ENCODE assay signal across 27 cellular contexts in the genomic region with DNA sequence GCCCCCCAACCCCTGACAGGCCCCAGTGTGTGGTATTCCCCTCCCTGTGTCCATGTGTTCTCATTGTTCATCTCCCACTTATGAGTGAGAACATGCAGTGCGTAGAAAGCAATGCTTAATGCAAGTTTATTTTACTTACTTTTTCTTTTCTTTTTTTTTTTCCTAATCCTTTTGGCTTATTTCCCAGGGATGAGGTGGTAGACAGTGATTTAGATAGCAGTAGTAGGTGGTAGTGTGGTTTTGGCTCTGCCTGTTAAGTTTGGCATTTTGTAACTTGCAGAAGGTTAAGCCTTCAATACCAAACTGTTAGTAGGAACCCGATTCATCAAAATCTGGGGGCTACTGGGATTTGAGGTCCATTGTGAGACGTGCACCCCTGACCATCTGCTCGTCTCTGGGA.
DNase-seq lines count a peak whose midpoint lies in the region; TF ChIP-seq lines count a peak whose summit lies in the region.
"Had no signal": no experiment of that assay in that cellular context is flagged by ENCODE, and none has a peak within 500 bp of the region (broad histone marks: within the 10 kb centered on the region; RNA-seq: fewer than 3 reads in every experiment).

No MANE protein-coding gene starts in this region.

- H3K4me1 Mint-ChIP-seq in activated naive CD4-positive, alpha-beta T cell treated with anti-CD3 and anti-CD28 coated beads for 36 hours (ENCODE audit: low read depth) = no peaks in the 10 kb centered on the region
- H3K4me1 Mint-ChIP-seq: activated CD4-positive, alpha-beta T cell treated with anti-CD3 and anti-CD28 coated beads, Interleukin-2, amount 10 ng/mL, durations not matched to agents 24 days and 14 days; CD8-positive, alpha-beta memory T cell; naive B cell had no signal

- H3K27me3 ChIP-seq in osteoblast (ENCODE audit: insufficient read depth, low read length) = no peaks in the 10 kb centered on the region
- H3K27me3 ChIP-seq: BE2C, left lung, thyroid gland had no signal

- no peaks in the 10 kb centered on the region for H3K9me3 ChIP-seq in osteoblast (ENCODE audit: low read depth, low read length)
- H3K9me3 ChIP-seq: BE2C, HAP-1, left lung, thyroid gland had no signal

- H3K9me3 Mint-ChIP-seq in activated naive CD4-positive, alpha-beta T cell treated with anti-CD3 and anti-CD28 coated beads for 36 hours = no peaks in the 10 kb centered on the region
- H3K9me3 Mint-ChIP-seq: activated CD4-positive, alpha-beta T cell treated with anti-CD3 and anti-CD28 coated beads, Interleukin-2, amount 10 ng/mL, durations not matched to agents 24 days and 14 days; CD8-positive, alpha-beta memory T cell; naive B cell; stimulated activated naive CD8-positive, alpha-beta T cell treated with anti-CD3 and anti-CD28 coated beads, Interleukin-15, Interleukin-2, amounts not matched to agents 100 ng/mL and 50 ng/mL, for 24 hours had no signal

- H4K20me1 ChIP-seq in osteoblast (ENCODE audit: insufficient read depth, low read length) = no peaks in the 10 kb centered on the region

- H3K36me3 Mint-ChIP-seq in activated naive CD4-positive, alpha-beta T cell treated with anti-CD3 and anti-CD28 coated beads for 36 hours (ENCODE audit: low read depth) = no peaks in the 10 kb centered on the region
- H3K36me3 Mint-ChIP-seq: CD8-positive, alpha-beta memory T cell; naive B cell had no signal

- no peak overlapping the region for H3K27ac Mint-ChIP-seq in activated naive CD4-positive, alpha-beta T cell treated with anti-CD3 and anti-CD28 coated beads for 36 hours
- H3K27ac Mint-ChIP-seq: activated CD4-positive, alpha-beta T cell treated with anti-CD3 and anti-CD28 coated beads, Interleukin-2, amount 10 ng/mL, durations not matched to agents 24 days and 14 days; CD8-positive, alpha-beta memory T cell; naive B cell; stimulated activated naive CD8-positive, alpha-beta T cell treated with anti-CD3 and anti-CD28 coated beads, Interleukin-15, Interleukin-2, amounts not matched to agents 100 ng/mL and 50 ng/mL, for 24 hours had no signal

- TF ChIP-seq CTCF in astrocyte of the cerebellum (IDR thresholded peaks at IDR 0.05; ENCODE audit: low read depth, low read length, missing control alignments) (no peak), fibroblast of the aortic adventitia (IDR thresholded peaks at IDR 0.05; ENCODE audit: insufficient read depth, low read length) (no peak), osteoblast (IDR thresholded peaks at IDR 0.05; ENCODE audit: extremely low read depth, low read depth, low read length) (no peak)

- no peaks in the 10 kb centered on the region for H3K4me1 ChIP-seq in osteoblast (ENCODE audit: insufficient read depth, low read length)
- H3K4me1 ChIP-seq: BE2C, HAP-1, left lung had no signal

- peak; percentile 54 for DNase-seq in A172 (ENCODE audit: low spot score)
- peak; percentile 30 for DNase-seq in HCEC 1CT
- DNase-seq in astrocyte of the cerebellum (ENCODE audit: low read depth) = peak; percentile 20
- DNase-seq in fibroblast of the aortic adventitia (ENCODE audit: low read depth) = peak; percentile 27
- DNase-seq in activated naive CD4-positive, alpha-beta T cell treated with anti-CD3 and anti-CD28 coated beads for 36 hours = no peak
- DNase-seq in ureter (ENCODE audit: low spot score) = no peak
- DNase-seq in NCI-H2081 treated with DMSO at 0.1 percent for 48 hours (lab: John Stamatoyannopoulos, UW) = no peak
- no peak for DNase-seq in osteoblast (ENCODE audit: insufficient read length, low spot score, missing footprints)
- DNase-seq: 8988T; activated CD4-positive, alpha-beta T cell treated with anti-CD3 and anti-CD28 coated beads, Interleukin-2, amount 10 ng/mL, durations not matched to agents 24 days and 14 days; activated gamma-delta T cell; activated T-cell treated with anti-CD3 and anti-CD28 coated beads, Interleukin-2, amount 50 U/mL, for 1 hour; BE2C; CD8-positive, alpha-beta memory T cell; effector memory CD4-positive, alpha-beta T cell; left lung; naive B cell; NCI-H1048; NCI-H1694; NCI-H2171; NCI-H524; SHP77 treated with DMSO at 0.1 percent for 48 hours; T-helper 9 cell; thyroid gland; WERI-Rb-1 had no signal

- no peaks in the 10 kb centered on the region for H3K79me2 ChIP-seq in osteoblast (ENCODE audit: insufficient read depth, low read length)

- no peak overlapping the region for H3K27ac ChIP-seq in osteoblast (ENCODE audit: low read depth, low read length)
- H3K27ac ChIP-seq: left lung, thyroid gland, WERI-Rb-1 had no signal

- H3K36me3 ChIP-seq in osteoblast (ENCODE audit: insufficient read depth, low read length) = no peaks in the 10 kb centered on the region
- H3K36me3 ChIP-seq: WERI-Rb-1 had no signal

- peaks cover 2% of the 10 kb centered on the region for H3K27me3 Mint-ChIP-seq in activated naive CD4-positive, alpha-beta T cell treated with anti-CD3 and anti-CD28 coated beads for 36 hours (ENCODE audit: low read depth)
- H3K27me3 Mint-ChIP-seq: activated CD4-positive, alpha-beta T cell treated with anti-CD3 and anti-CD28 coated beads, Interleukin-2, amount 10 ng/mL, durations not matched to agents 24 days and 14 days had no signal

- in situ Hi-C loops in astrocyte of the cerebellum (cut with HindIII; ENCODE audit: low sequenced_read_pairs) = no loop called here

- H3K4me3 ChIP-seq in astrocyte of the cerebellum (ENCODE audit: low read depth, low read length) (no peak overlapping the region), fibroblast of the aortic adventitia (ENCODE audit: low read depth, low read length) (no peak overlapping the region), osteoblast (ENCODE audit: insufficient read depth, low read length) (no peak overlapping the region)
- H3K4me3 ChIP-seq: HAP-1, left lung, thyroid gland had no signal

- intact Hi-C loops in activated naive CD4-positive, alpha-beta T cell treated with anti-CD3 and anti-CD28 coated beads for 36 hours (cut with micrococcal nuclease) = no loop called here

- H3K4me2 ChIP-seq in osteoblast (ENCODE audit: insufficient read depth, low read length) = no peak overlapping the region

- CTCF ChIA-PET in activated naive CD4-positive, alpha-beta T cell treated with anti-CD3 and anti-CD28 coated beads for 36 hours (lab: Charles Lee) = no interaction called here

- H3K4me3 Mint-ChIP-seq in activated naive CD4-positive, alpha-beta T cell treated with anti-CD3 and anti-CD28 coated beads for 36 hours = no peak overlapping the region
- H3K4me3 Mint-ChIP-seq: activated CD4-positive, alpha-beta T cell treated with anti-CD3 and anti-CD28 coated beads, Interleukin-2, amount 10 ng/mL, durations not matched to agents 24 days and 14 days; CD8-positive, alpha-beta memory T cell; naive B cell; stimulated activated naive CD8-positive, alpha-beta T cell treated with anti-CD3 and anti-CD28 coated beads, Interleukin-15, Interleukin-2, amounts not matched to agents 100 ng/mL and 50 ng/mL, for 24 hours had no signal

- H2AFZ ChIP-seq in osteoblast (ENCODE audit: low read length) = no peak overlapping the region

Comparison
In these comparisons a context has a peak if more than half of its experiments do, and no peak if none do; other contexts are left out.
1. DNase-seq: peak in A172 (single experiment), HCEC 1CT (single experiment), astrocyte of the cerebellum (single experiment) and fibroblast of the aortic adventitia (single experiment); none in activated naive CD4-positive, alpha-beta T cell treated with anti-CD3 and anti-CD28 coated beads for 36 hours (single experiment), ureter (single experiment), NCI-H2081 treated with DMSO at 0.1 percent for 48 hours (single experiment) and osteoblast (single experiment).